In genomic region chr20:62105592-62105991, GRCh38 we compare ENCODE assay signal across 22 cellular contexts. TPM values are rescaled to one million over a fixed set of nuclear protein-coding genes. Genes with fewer than 3 reads are reported as not detected.
DNase-seq lines count a peak whose midpoint lies in the region; ATAC-seq, FAIRE-seq and TF ChIP-seq lines count a peak whose summit lies in the region.
"Had no signal": no experiment of that assay in that cellular context is flagged by ENCODE, and none has a peak within 500 bp of the region (broad histone marks: within the 10 kb centered on the region; RNA-seq: fewer than 3 reads in every experiment).

No MANE protein-coding gene starts in this region.

- H3K36me3 Mint-ChIP-seq in neural progenitor cell (peaks cover 6% of the 10 kb centered on the region), natural killer cell (peaks cover 30% of the 10 kb centered on the region)
- peaks cover 6% of the 10 kb centered on the region for H3K36me3 Mint-ChIP-seq in activated naive CD4-positive, alpha-beta T cell treated with anti-CD3 and anti-CD28 coated beads, Interleukin-2, amount 10 ng/mL, durations not matched to agents 7 days and 5 days

- H3K27me3 ChIP-seq in bronchial epithelial cell (ENCODE audit: control insufficient read depth, insufficient read depth, low read length), result no peaks in the 10 kb centered on the region
- no peaks in the 10 kb centered on the region for H3K27me3 ChIP-seq in neural progenitor cell
- no peaks in the 10 kb centered on the region for H3K27me3 ChIP-seq in uterus
- H3K27me3 ChIP-seq in MM.1S (replicated peaks; ENCODE audit: insufficient read depth, low read length), result peaks cover 44% of the 10 kb centered on the region
- H3K27me3 ChIP-seq: BLaER1 had no signal

- H3K4me2 ChIP-seq in neural progenitor cell (no peak overlapping the region), MM.1S (ENCODE audit: low read depth, low read length) (no peak overlapping the region)
- H3K4me2 ChIP-seq: BLaER1, GM23338 had no signal

- CTCF ChIA-PET in HEK293 (lab: Yijun Ruan, JAX), result no interaction called here
- CTCF ChIA-PET in activated naive CD4-positive, alpha-beta T cell treated with anti-CD3 and anti-CD28 coated beads, Interleukin-2, amount 10 ng/mL, durations not matched to agents 7 days and 5 days (lab: Charles Lee), result no interaction called here

- H3F3A ChIP-seq in neural progenitor cell (ENCODE audit: low read depth), result no peaks in the 10 kb centered on the region
- H3F3A ChIP-seq in MM.1S (ENCODE audit: insufficient read depth, low read length), result no peaks in the 10 kb centered on the region

- no peaks in the 10 kb centered on the region for H3K79me2 ChIP-seq in neural progenitor cell (ENCODE audit: low read depth)
- no peaks in the 10 kb centered on the region for H3K79me2 ChIP-seq in MM.1S (ENCODE audit: low read length)

- intact Hi-C loops in uterus (cut with DNase I; ENCODE audit: low total_unique reads) (no loop called here), natural killer cell (cut with micrococcal nuclease) (no loop called here)

- no peaks in the 10 kb centered on the region for H3K4me1 Mint-ChIP-seq in neural progenitor cell
- no peaks in the 10 kb centered on the region for H3K4me1 Mint-ChIP-seq in natural killer cell
- no peaks in the 10 kb centered on the region for H3K4me1 Mint-ChIP-seq in activated naive CD4-positive, alpha-beta T cell treated with anti-CD3 and anti-CD28 coated beads, Interleukin-2, amount 10 ng/mL, durations not matched to agents 7 days and 5 days
- H3K4me1 Mint-ChIP-seq: B cell had no signal

- POLR2A ChIA-PET in HEK293 (lab: Yijun Ruan, JAX), result interaction anchor here (0.5 to 1.8 kb wide), 2 partner anchors 11 to 16 kb away, joined by 3 to 7 read pairs; no protein-coding TSS in a partner anchor

- TF ChIP-seq CTCF in HEK293 (tag by site-specific recombination; IDR thresholded peaks at IDR 0.05), result no peak
- no peak for TF ChIP-seq CTCF in bronchial epithelial cell (IDR thresholded peaks at IDR 0.05; ENCODE audit: insufficient read depth, low read length, severe bottlenecking)
- no peak for TF ChIP-seq CTCF in neural progenitor cell (IDR thresholded peaks at IDR 0.05)
- TF ChIP-seq CTCF in uterus (IDR thresholded peaks at IDR 0.05), result no peak
- no peak for TF ChIP-seq CTCF in natural killer cell (IDR thresholded peaks at IDR 0.05)
- TF ChIP-seq CTCF in MM.1S (IDR thresholded peaks at IDR 0.05; ENCODE audit: low read length), result no peak

- peak; percentile 79 for FAIRE-seq in bronchial epithelial cell (lab: Jason Lieb, UNC)
- FAIRE-seq: A204.1, GM12891, GM18507 had no signal

- H3K36me3 ChIP-seq in HEK293 (ENCODE audit: control insufficient read depth in 2 of 2, insufficient read depth in 1 of 2, low read length in 2 of 2) (no peaks in the 10 kb centered on the region), bronchial epithelial cell (ENCODE audit: control insufficient read depth, insufficient read depth, low read length) (no peaks in the 10 kb centered on the region), neural progenitor cell (no peaks in the 10 kb centered on the region), uterus (no peaks in the 10 kb centered on the region), MM.1S (replicated peaks; ENCODE audit: insufficient read depth, low read length) (no peaks in the 10 kb centered on the region)
- H3K36me3 ChIP-seq: BLaER1, HAP-1 had no signal

- DNase-seq in bronchial epithelial cell (ENCODE audit: low read depth) (no peak), neural progenitor cell (ENCODE audit: low spot score) (no peak), uterus (no peak), natural killer cell (no peak), MM.1S (no peak)
- DNase-seq in activated naive CD4-positive, alpha-beta T cell treated with anti-CD3 and anti-CD28 coated beads, Interleukin-2, amount 10 ng/mL, durations not matched to agents 7 days and 5 days, result no peak
- DNase-seq: Calu3; CD4-positive, alpha-beta T cell; COR-L47; DMS53; DMS79 treated with DMSO at 0.1 percent for 48 hours; GF-D8 had no signal

- H3K4me3 Mint-ChIP-seq in neural progenitor cell, result peak overlapping the region; percentile 30
- H3K4me3 Mint-ChIP-seq in natural killer cell, result no peak overlapping the region
- H3K4me3 Mint-ChIP-seq in activated naive CD4-positive, alpha-beta T cell treated with anti-CD3 and anti-CD28 coated beads, Interleukin-2, amount 10 ng/mL, durations not matched to agents 7 days and 5 days, result no peak overlapping the region
- H3K4me3 Mint-ChIP-seq: B cell; CD4-positive, alpha-beta T cell; GM23338 had no signal

- no peaks in the 10 kb centered on the region for H3K9me2 ChIP-seq in MM.1S (replicated peaks; ENCODE audit: insufficient read depth, low read length)

- no peak for TF ChIP-seq POLR2A in uterus (IDR thresholded peaks at IDR 0.05)

- H3K9me3 Mint-ChIP-seq in neural progenitor cell (peaks cover 50% of the 10 kb centered on the region), natural killer cell (peaks cover 15 to 34% of the 10 kb centered on the region in 2 donors)
- peaks cover 62% of the 10 kb centered on the region for H3K9me3 Mint-ChIP-seq in activated naive CD4-positive, alpha-beta T cell treated with anti-CD3 and anti-CD28 coated beads, Interleukin-2, amount 10 ng/mL, durations not matched to agents 7 days and 5 days

- H4K20me1 ChIP-seq in neural progenitor cell (ENCODE audit: low read depth) (no peaks in the 10 kb centered on the region), MM.1S (ENCODE audit: insufficient read depth, low read length) (no peaks in the 10 kb centered on the region)
- H4K20me1 ChIP-seq: BLaER1 had no signal

- H3K9me3 ChIP-seq in HEK293 (ENCODE audit: control insufficient read depth, insufficient read depth, low read depth, low read length), result no peaks in the 10 kb centered on the region
- H3K9me3 ChIP-seq in neural progenitor cell (ENCODE audit: low read depth), result no peaks in the 10 kb centered on the region
- H3K9me3 ChIP-seq in uterus, result peaks cover 0 to 14% of the 10 kb centered on the region in 2 donors
- no peaks in the 10 kb centered on the region for H3K9me3 ChIP-seq in MM.1S (replicated peaks; ENCODE audit: insufficient read depth, low read length)

- H3K4me3 ChIP-seq in HEK293 (ENCODE audit: low read depth, low read length) (no peak overlapping the region), bronchial epithelial cell (ENCODE audit: low read depth, low read length) (no peak overlapping the region), neural progenitor cell (no peak overlapping the region), uterus (no peak overlapping the region), MM.1S (ENCODE audit: low read length) (no peak overlapping the region)
- H3K4me3 ChIP-seq: BLaER1, GM23338, HAP-1 had no signal

- H2AFZ ChIP-seq in neural progenitor cell (replicated peaks) (no peak overlapping the region), MM.1S (ENCODE audit: low read length) (no peak overlapping the region)
- H2AFZ ChIP-seq: GM23338 had no signal

- H3K4me1 ChIP-seq in HEK293 (ENCODE audit: control insufficient read depth, insufficient read depth, low read length) (no peaks in the 10 kb centered on the region), neural progenitor cell (no peaks in the 10 kb centered on the region), uterus (peaks cover 0 to 3% of the 10 kb centered on the region in 2 donors), MM.1S (ENCODE audit: low read length) (no peaks in the 10 kb centered on the region)
- H3K4me1 ChIP-seq: BLaER1, HAP-1 had no signal

- no peak for ATAC-seq in natural killer cell

- H3K27ac Mint-ChIP-seq in neural progenitor cell, result no peak overlapping the region
- no peak overlapping the region for H3K27ac Mint-ChIP-seq in natural killer cell
- no peak overlapping the region for H3K27ac Mint-ChIP-seq in activated naive CD4-positive, alpha-beta T cell treated with anti-CD3 and anti-CD28 coated beads, Interleukin-2, amount 10 ng/mL, durations not matched to agents 7 days and 5 days
- H3K27ac Mint-ChIP-seq: B cell; CD4-positive, alpha-beta T cell; GM23338 had no signal

- H3K27me3 Mint-ChIP-seq in neural progenitor cell (ENCODE audit: insufficient read depth, low read depth) (peaks cover 9% of the 10 kb centered on the region), natural killer cell (ENCODE audit: low read depth in 2 of 2) (peaks cover 6 to 11% of the 10 kb centered on the region in 2 donors)
- H3K27me3 Mint-ChIP-seq in activated naive CD4-positive, alpha-beta T cell treated with anti-CD3 and anti-CD28 coated beads, Interleukin-2, amount 10 ng/mL, durations not matched to agents 7 days and 5 days, result no peaks in the 10 kb centered on the region
- H3K27me3 Mint-ChIP-seq: CD4-positive, alpha-beta T cell had no signal

- H3K27ac ChIP-seq in HEK293 (ENCODE audit: extremely low read depth, low read depth, low read length) (no peak overlapping the region), neural progenitor cell (no peak overlapping the region), uterus (peak overlapping the region; percentile 74 to 75), MM.1S (ENCODE audit: low read length) (no peak overlapping the region)
- H3K27ac ChIP-seq: 22Rv1, BLaER1, C4-2B had no signal

- H3K9ac ChIP-seq in neural progenitor cell (no peak overlapping the region), MM.1S (ENCODE audit: low read length) (no peak overlapping the region)
- H3K9ac ChIP-seq: BLaER1 had no signal

TF ChIP-seq in HEK293, 187 proteins besides CTCF, POLR2A, EP300 and RAD21:
- TF ChIP-seq ZBTB17 (tag by site-specific recombination; IDR thresholded peaks at IDR 0.05) (peak; percentile 87), ZNF501 (tag by site-specific recombination; IDR thresholded peaks at IDR 0.05) (no peak), ZNF366 (tag by site-specific recombination; conservative IDR thresholded peaks at IDR 0.05) (peak; percentile 97)

RNA-seq across cellular contexts. Expression of gene LSM14B, which starts 16.7 kb away (rescaled TPM):
- 64.4 and 85.8 TPM in 2 replicates for total RNA-seq in bronchial epithelial cell
- 52.6 and 82.1 TPM in 2 replicates for total RNA-seq in neural progenitor cell (ENCODE audit: low replicate concordance)
- total RNA-seq in uterus, result 10 to 100 TPM in 3 of 4 donors, 1 to 10 TPM in 1; 3.1 to 56.8 (median 45.9) TPM
- total RNA-seq in natural killer cell, result 10 to 100 TPM; 41.1 to 56.2 (median 47.3) TPM

RNA-seq across cellular contexts. Expression of gene PSMA7, which starts 37.6 kb away (rescaled TPM):
- total RNA-seq in bronchial epithelial cell (516 and 626 TPM in 2 replicates), neural progenitor cell (ENCODE audit: low replicate concordance) (237 and 310 TPM in 2 replicates), uterus (100 to 1,000 TPM; 145 to 214 (median 162) TPM), natural killer cell (100 to 1,000 TPM; 154 to 177 (median 168) TPM)

RNA-seq across cellular contexts. Expression of gene SS18L1, which starts 38.0 kb away (rescaled TPM):
- total RNA-seq in bronchial epithelial cell (8.7 and 10.8 TPM in 2 replicates), neural progenitor cell (ENCODE audit: low replicate concordance) (25.5 and 26.1 TPM in 2 replicates), uterus (10 to 100 TPM in 2 of 4 donors, 1 to 10 TPM in 1, under 1 TPM in 1; 0.51 to 21.7 (median 12.8) TPM), natural killer cell (10 to 100 TPM; 19.1 to 26.0 (median 23.7) TPM)

RNA-seq across cellular contexts. Expression of gene TAF4, which starts 39.9 kb away (rescaled TPM):
- total RNA-seq in bronchial epithelial cell (3.2 and 5.2 TPM in 2 replicates), neural progenitor cell (ENCODE audit: low replicate concordance) (9.9 and 10.8 TPM in 2 replicates), uterus (10 to 100 TPM in 2 of 4 donors, 1 to 10 TPM in 2; 6.2 to 37.6 (median 10.7) TPM), natural killer cell (10 to 100 TPM; 30.0 to 35.1 (median 30.3) TPM)

Comparison
In these comparisons a context has a peak if more than half of its experiments do, and no peak if none do; other contexts are left out.
1. H3K27ac ChIP-seq: peak in uterus (2 of 2); none in HEK293 (single experiment), neural progenitor cell (single experiment) and MM.1S (single experiment).